13 cellular contexts compared by ENCODE assay signal in genomic region chr3:107132674-107133073, GRCh38.
"Had no signal": no experiment of that assay in that cellular context is flagged by ENCODE, and none has a peak within 500 bp of the region (broad histone marks: within the 10 kb centered on the region; RNA-seq: fewer than 3 reads in every experiment).

No MANE protein-coding gene starts in this region.

- H3K36me3 ChIP-seq: esophagus squamous epithelium, ovary, right atrium auricular region had no signal

- DNase-seq: esophagus squamous epithelium; foreskin keratinocyte; kidney glomerular epithelial cell; mucosa of descending colon; natural killer cell; nucleus accumbens; ovary; stimulated activated CD4-positive, alpha-beta T cell treated with anti-CD3 and anti-CD28 coated beads, Interleukin-2, amount 100 ng/mL, for 48 hours; stimulated activated naive CD4-positive, alpha-beta T cell treated with Interleukin-2 at 50 U/mL for 16 hours had no signal

- H3K4me1 ChIP-seq: esophagus squamous epithelium, foreskin keratinocyte, right atrium auricular region had no signal

- H3K4me3 ChIP-seq: esophagus squamous epithelium, mucosa of descending colon, ovary, right atrium auricular region, smooth muscle cell had no signal

- H3K27me3 ChIP-seq: esophagus squamous epithelium, foreskin keratinocyte, ovary, right atrium auricular region had no signal

- H3K27ac ChIP-seq: esophagus squamous epithelium, foreskin keratinocyte, right atrium auricular region had no signal

- FAIRE-seq: colon, urothelium cell line had no signal

- H3K9me3 ChIP-seq: esophagus squamous epithelium, mucosa of descending colon, ovary, right atrium auricular region had no signal
